Comparison of ENCODE assay signal across 10 cellular contexts in genomic region chr12:106985479-106985878, GRCh38. TPM values are rescaled to one million over a fixed set of nuclear protein-coding genes. Genes with fewer than 3 reads are reported as not detected.
DNase-seq lines count a peak whose midpoint lies in the region; ATAC-seq and TF ChIP-seq lines count a peak whose summit lies in the region.
"Had no signal": no experiment of that assay in that cellular context is flagged by ENCODE, and none has a peak within 500 bp of the region (broad histone marks: within the 10 kb centered on the region; RNA-seq: fewer than 3 reads in every experiment).

No MANE protein-coding gene starts in this region.

- peak overlapping the region; percentile 90 for H3K4me3 Mint-ChIP-seq in activated CD8-positive, alpha-beta T cell treated with anti-CD3 and anti-CD28 coated beads for 36 hours
- H3K4me3 Mint-ChIP-seq in activated CD8-positive, alpha-beta T cell treated with anti-CD3 and anti-CD28 coated beads, Interleukin-2, amount 10 ng/mL, durations not matched to agents 7 days and 5 days: no peak overlapping the region

- H3K27me3 ChIP-seq in PC-9 (ENCODE audit: insufficient read depth, low read depth) (no peaks in the 10 kb centered on the region), right cardiac atrium (ENCODE audit: control insufficient read depth, insufficient read depth) (no peaks in the 10 kb centered on the region), skeletal muscle satellite cell (ENCODE audit: control insufficient read depth, insufficient read depth, low read length) (no peaks in the 10 kb centered on the region)

- no peaks in the 10 kb centered on the region for H3F3A ChIP-seq in PC-9 (ENCODE audit: insufficient read depth, low read depth)

- H3K9ac ChIP-seq in skeletal muscle satellite cell (ENCODE audit: low read depth, low read length): peak overlapping the region; percentile 92

- POLR2A ChIA-PET in activated CD8-positive, alpha-beta T cell treated with anti-CD3 and anti-CD28 coated beads for 36 hours (lab: Charles Lee): interaction anchor here (0.6 to 3.4 kb wide), 3 partner anchors 29 to 416 kb away, joined by 3 to 11 read pairs (median 4); partner anchors contain the start of gene TMEM263
- POLR2A ChIA-PET in activated CD8-positive, alpha-beta T cell treated with anti-CD3 and anti-CD28 coated beads, Interleukin-2, amount 10 ng/mL, durations not matched to agents 7 days and 5 days (lab: Charles Lee): no interaction called here
- POLR2A ChIA-PET in PC-9 (lab: Charles Lee; ENCODE audit: unreplicated experiment): no interaction called here

- no peaks in the 10 kb centered on the region for H4K20me1 ChIP-seq in PC-9 (ENCODE audit: insufficient read depth)

- H3K4me2 ChIP-seq in PC-9 (peak overlapping the region; percentile 87; the same call in 1 of the 2 replicates), skeletal muscle satellite cell (ENCODE audit: low read length) (peak overlapping the region; percentile 75)

- no peak overlapping the region for H3K27ac Mint-ChIP-seq in activated CD8-positive, alpha-beta T cell treated with anti-CD3 and anti-CD28 coated beads for 36 hours
- no peak overlapping the region for H3K27ac Mint-ChIP-seq in activated CD8-positive, alpha-beta T cell treated with anti-CD3 and anti-CD28 coated beads, Interleukin-2, amount 10 ng/mL, durations not matched to agents 7 days and 5 days

- no peaks in the 10 kb centered on the region for H3K79me2 ChIP-seq in PC-9 (ENCODE audit: low read depth)

- peaks cover 16% of the 10 kb centered on the region for H3K9me3 Mint-ChIP-seq in activated CD8-positive, alpha-beta T cell treated with anti-CD3 and anti-CD28 coated beads for 36 hours
- H3K9me3 Mint-ChIP-seq in activated CD8-positive, alpha-beta T cell treated with anti-CD3 and anti-CD28 coated beads, Interleukin-2, amount 10 ng/mL, durations not matched to agents 7 days and 5 days (ENCODE audit: insufficient read depth): no peaks in the 10 kb centered on the region

- DNase-seq in activated CD8-positive, alpha-beta T cell treated with anti-CD3 and anti-CD28 coated beads for 36 hours: no peak
- no peak for DNase-seq in activated CD8-positive, alpha-beta T cell treated with anti-CD3 and anti-CD28 coated beads, Interleukin-2, amount 10 ng/mL, durations not matched to agents 7 days and 5 days
- DNase-seq in PC-9 (no peak), right cardiac atrium (no peak), NK-92 (lab: John Stamatoyannopoulos, UW; ENCODE audit: unreplicated experiment) (no peak)
- DNase-seq in activated CD4-positive, CD25-positive, alpha-beta regulatory T cell treated with anti-CD3 and anti-CD28 coated beads, Interleukin-2, amount 50 U/mL, for 72 hours: no peak
- DNase-seq: NCI-H2029 had no signal

- ATAC-seq in activated CD8-positive, alpha-beta T cell treated with anti-CD3 and anti-CD28 coated beads for 36 hours: no peak
- no peak for ATAC-seq in activated CD8-positive, alpha-beta T cell treated with anti-CD3 and anti-CD28 coated beads, Interleukin-2, amount 10 ng/mL, durations not matched to agents 7 days and 5 days
- ATAC-seq in right cardiac atrium (no peak), esophagus mucosa (no peak)
- ATAC-seq: sciatic nerve had no signal

- peaks cover 41% of the 10 kb centered on the region for H3K4me1 Mint-ChIP-seq in activated CD8-positive, alpha-beta T cell treated with anti-CD3 and anti-CD28 coated beads for 36 hours (ENCODE audit: low read depth)
- H3K4me1 Mint-ChIP-seq in activated CD8-positive, alpha-beta T cell treated with anti-CD3 and anti-CD28 coated beads, Interleukin-2, amount 10 ng/mL, durations not matched to agents 7 days and 5 days (ENCODE audit: low read depth): peaks cover 36% of the 10 kb centered on the region

- H3K27me3 Mint-ChIP-seq in activated CD8-positive, alpha-beta T cell treated with anti-CD3 and anti-CD28 coated beads for 36 hours: no peaks in the 10 kb centered on the region
- H3K27me3 Mint-ChIP-seq in activated CD8-positive, alpha-beta T cell treated with anti-CD3 and anti-CD28 coated beads, Interleukin-2, amount 10 ng/mL, durations not matched to agents 7 days and 5 days (ENCODE audit: low read depth): no peaks in the 10 kb centered on the region

- H3K4me1 ChIP-seq in PC-9 (replicated peaks; ENCODE audit: insufficient read depth) (peaks cover 12% of the 10 kb centered on the region), right cardiac atrium (ENCODE audit: control insufficient read depth, insufficient read depth, low read length) (peaks cover 12% of the 10 kb centered on the region), skeletal muscle satellite cell (ENCODE audit: control insufficient read depth, insufficient read depth, low read length) (peaks cover 20% of the 10 kb centered on the region)

- H3K27ac ChIP-seq in PC-9 (no peak overlapping the region), right cardiac atrium (ENCODE audit: low read length) (peak overlapping the region; percentile 2)

- no peak for TF ChIP-seq CTCF in activated CD8-positive, alpha-beta T cell treated with anti-CD3 and anti-CD28 coated beads for 36 hours (IDR thresholded peaks at IDR 0.05)
- no peak for TF ChIP-seq CTCF in PC-9 (conservative IDR thresholded peaks at IDR 0.05)

- 83% methylated on average over 5 of the region's 5 CpGs for WGBS in right cardiac atrium

- H3K36me3 ChIP-seq in PC-9 (ENCODE audit: low read depth) (no peaks in the 10 kb centered on the region), skeletal muscle satellite cell (ENCODE audit: insufficient read depth, low read length) (peaks cover 9% of the 10 kb centered on the region)

- no peak overlapping the region for H2AFZ ChIP-seq in PC-9

- no TSS peak for BruUV-seq in PC-9 (replicated peaks; lab: Mats Ljungman, UMichigan)

- peaks cover 24% of the 10 kb centered on the region for H3K36me3 Mint-ChIP-seq in activated CD8-positive, alpha-beta T cell treated with anti-CD3 and anti-CD28 coated beads for 36 hours (ENCODE audit: low read depth)
- H3K36me3 Mint-ChIP-seq in activated CD8-positive, alpha-beta T cell treated with anti-CD3 and anti-CD28 coated beads, Interleukin-2, amount 10 ng/mL, durations not matched to agents 7 days and 5 days (ENCODE audit: low read depth): peaks cover 22% of the 10 kb centered on the region

- CTCF ChIA-PET in activated CD8-positive, alpha-beta T cell treated with anti-CD3 and anti-CD28 coated beads for 36 hours (lab: Charles Lee): no interaction called here
- CTCF ChIA-PET in activated CD8-positive, alpha-beta T cell treated with anti-CD3 and anti-CD28 coated beads, Interleukin-2, amount 10 ng/mL, durations not matched to agents 7 days and 5 days (lab: Charles Lee): no interaction called here
- CTCF ChIA-PET in PC-9 (lab: Charles Lee): no interaction called here

- H3K4me3 ChIP-seq in PC-9 (peak overlapping the region; percentile 74; the same call in 1 of the 2 replicates), right cardiac atrium (ENCODE audit: low read length) (peak overlapping the region; percentile 89), skeletal muscle satellite cell (ENCODE audit: low read length) (peak overlapping the region; percentile 86)

- intact Hi-C loops in activated CD8-positive, alpha-beta T cell treated with anti-CD3 and anti-CD28 coated beads for 36 hours (cut with micrococcal nuclease): loop anchor here (10.0 kb wide), 1 partner anchor 109 kb away; the partner anchor contains the start of gene CRY1
- intact Hi-C loops in PC-9 (cut with micrococcal nuclease; ENCODE audit: unreplicated experiment): loop anchor here (10.0 kb wide), 1 partner anchor 109 kb away; the partner anchor contains the start of gene CRY1
- intact Hi-C loops in right cardiac atrium (cut with DNase I): loop anchor here in 1 of 4 donors (10.0 kb wide), 1 partner anchor 109 kb away; the partner anchor contains the start of gene CRY1

- no peaks in the 10 kb centered on the region for H3K9me2 ChIP-seq in PC-9 (ENCODE audit: insufficient read depth)

- H3K9me3 ChIP-seq in PC-9 (ENCODE audit: insufficient read depth, low read depth) (no peaks in the 10 kb centered on the region), right cardiac atrium (ENCODE audit: control insufficient read depth, low read length) (no peaks in the 10 kb centered on the region), skeletal muscle satellite cell (replicated peaks; ENCODE audit: low read length) (no peaks in the 10 kb centered on the region)

RNA-seq across cellular contexts. Expression of gene MTERF2, which starts 1.5 kb away (rescaled TPM):
- total RNA-seq in activated CD8-positive, alpha-beta T cell treated with anti-CD3 and anti-CD28 coated beads for 36 hours: 1 to 10 TPM; 4.8 to 5.9 TPM
- total RNA-seq in activated CD8-positive, alpha-beta T cell treated with anti-CD3 and anti-CD28 coated beads, Interleukin-2, amount 10 ng/mL, durations not matched to agents 7 days and 5 days: 1 to 10 TPM; 3.8 to 5.0 TPM
- total RNA-seq in PC-9 (2021): 8.2 and 9.0 TPM in 2 replicates
- 10 to 100 TPM; 29.5 to 45.1 (median 38.8) TPM for total RNA-seq in right cardiac atrium
- 35.7 TPM for polyA plus RNA-seq in right cardiac atrium
- 2.0 and 3.0 TPM in 2 replicates for total RNA-seq in skeletal muscle satellite cell (2012; rRNA removed)
- total RNA-seq in esophagus mucosa: 2.8 TPM

RNA-seq across cellular contexts. Expression of gene TMEM263, which starts 29.8 kb away (rescaled TPM):
- total RNA-seq in activated CD8-positive, alpha-beta T cell treated with anti-CD3 and anti-CD28 coated beads for 36 hours: 10 to 100 TPM; 43.5 to 46.5 TPM
- 10 to 100 TPM; 25.8 to 26.7 TPM for total RNA-seq in activated CD8-positive, alpha-beta T cell treated with anti-CD3 and anti-CD28 coated beads, Interleukin-2, amount 10 ng/mL, durations not matched to agents 7 days and 5 days
- total RNA-seq in PC-9 (2021): 32.9 and 33.2 TPM in 2 replicates
- 10 to 100 TPM; 55.4 to 69.9 (median 63.6) TPM for total RNA-seq in right cardiac atrium
- 25.1 TPM for polyA plus RNA-seq in right cardiac atrium
- total RNA-seq in skeletal muscle satellite cell (2012; rRNA removed): 81.5 and 103 TPM in 2 replicates
- 4.3 TPM for total RNA-seq in esophagus mucosa
